Comparison of ENCODE assay signal across 18 cellular contexts in genomic region chr2:47257837-47258436, GRCh38.
DNase-seq lines count a peak whose midpoint lies in the region; ATAC-seq, FAIRE-seq and TF ChIP-seq lines count a peak whose summit lies in the region.
"Had no signal": no experiment of that assay in that cellular context is flagged by ENCODE, and none has a peak within 500 bp of the region (broad histone marks: within the 10 kb centered on the region; RNA-seq: fewer than 3 reads in every experiment).

No MANE protein-coding gene starts in this region.

- intact Hi-C loops in K562 (cut with micrococcal nuclease): no loop called here
- intact Hi-C loops in breast epithelium (cut with DNase I; ENCODE audit: low total_unique reads): no loop called here

- no peak overlapping the region for H2AK5ac ChIP-seq in trophoblast cell (ENCODE audit: low read length)

- no peak for FAIRE-seq in K562 (lab: Jason Lieb, UNC)
- FAIRE-seq: G401.6, GM12892, HTR-8/SVneo had no signal

- TF ChIP-seq EP300 in K562 (IDR thresholded peaks at IDR 0.05; ENCODE audit: low read length): no peak

- no peak overlapping the region for H3K23ac ChIP-seq in trophoblast cell (ENCODE audit: low read length)

- in situ Hi-C loops in K562 (cut with MboI): no loop called here

- H3K9ac ChIP-seq in K562 (ENCODE audit: insufficient read depth in 1 of 2, low read depth in 2 of 2, low read length in 2 of 2) (no peak overlapping the region), trophoblast cell (ENCODE audit: low read length) (no peak overlapping the region)

- H3K27me3 ChIP-seq in K562 (ENCODE audit: control insufficient read depth in 2 of 2, insufficient read depth in 2 of 2, low read length in 2 of 2): no peaks in the 10 kb centered on the region
- no peaks in the 10 kb centered on the region for H3K27me3 ChIP-seq in trophoblast cell (ENCODE audit: insufficient read depth, low read length)
- no peaks in the 10 kb centered on the region for H3K27me3 ChIP-seq in breast epithelium

- WGBS in K562 (ENCODE audit: insufficient coverage, low coverage, missing lambda C conversion rate): 17% methylated on average over 3 of the region's 3 CpGs
- WGBS in trophoblast cell (ENCODE audit: extremely low coverage, insufficient coverage, insufficient read length): no CpG with 5 or more reads among the region's 3 CpGs

- CTCF ChIA-PET in HEK293T (lab: Yijun Ruan, JAX): interaction anchor here (0.7 to 1.3 kb wide), 2 partner anchors 14 to 19 kb away, joined by 3 read pairs; no protein-coding TSS in a partner anchor
- CTCF ChIA-PET in K562 (lab: Yijun Ruan, JAX; ENCODE audit: low intra/inter-chr PET ratio): no interaction called here

- H2BK5ac ChIP-seq in trophoblast cell (ENCODE audit: low read depth, low read length, poor library complexity): no peak overlapping the region

- POLR2A ChIA-PET in HEK293T (lab: Yijun Ruan, JAX) (no interaction called here), K562 (lab: Yijun Ruan, JAX) (no interaction called here)

- no peak overlapping the region for H3K4me3 ChIP-seq in GM12865 (ENCODE audit: low read depth, low read length)
- no peak overlapping the region for H3K4me3 ChIP-seq in K562
- no peak overlapping the region for H3K4me3 ChIP-seq in trophoblast cell (ENCODE audit: low read depth, low read length)
- H3K4me3 ChIP-seq in breast epithelium: no peak overlapping the region

- no peak overlapping the region for H3K14ac ChIP-seq in trophoblast cell (ENCODE audit: low read length)

- no peaks in the 10 kb centered on the region for H4K20me1 ChIP-seq in K562 (replicated peaks; ENCODE audit: control insufficient read depth, insufficient read depth, low read length)

- H3K9me1 ChIP-seq in K562 (ENCODE audit: control insufficient read depth, insufficient read depth, low read length): no peaks in the 10 kb centered on the region

- DNase-seq in GM12865 (ENCODE audit: low read depth): peak; percentile 51
- no peak for DNase-seq in HEK293T (ENCODE audit: extremely low spot score)
- no peak for DNase-seq in K562 (ENCODE audit: extremely low read depth in 1 of 4, low spot score in 3 of 4)
- DNase-seq in trophoblast cell: no peak
- no peak for DNase-seq in breast epithelium (ENCODE audit: low spot score in 2 of 2)
- no peak for DNase-seq in germinal center (ENCODE audit: low spot score)
- no peak for DNase-seq in GM19240 (ENCODE audit: insufficient read length, low spot score)
- DNase-seq: DND-41, HFFc6, NCI-H1417 treated with DMSO at 0.1 percent for 48 hours, NCI-H2029, NCI-H2171, NCI-H748 treated with DMSO at 0.1 percent for 48 hours had no signal

- peak overlapping the region; percentile 74 for H2BK12ac ChIP-seq in trophoblast cell (ENCODE audit: low read length)

- H2BK120ac ChIP-seq in trophoblast cell (ENCODE audit: insufficient read depth, low read length, poor library complexity): no peak overlapping the region

- ATAC-seq in K562: no peak
- ATAC-seq in HG03469 (IDR thresholded peaks at IDR 0.05; ENCODE audit: unreplicated experiment): no peak

- no peak overlapping the region for H3K4ac ChIP-seq in trophoblast cell (ENCODE audit: low read depth, low read length)

- H3K4me1 ChIP-seq in K562 (replicated peaks in 1 of 2; ENCODE audit: control insufficient read depth in 2 of 2, insufficient read depth in 2 of 2, low read length in 2 of 2) (peaks cover 0 to 2% of the 10 kb centered on the region in 2 experiments; a peak in 2 of 5 replicates), trophoblast cell (ENCODE audit: control insufficient read depth in 1 of 2, insufficient read depth in 2 of 2, low read length in 2 of 2) (peaks cover 2 to 3% of the 10 kb centered on the region in 2 experiments), breast epithelium (no peaks in the 10 kb centered on the region)

- H3K9me3 ChIP-seq in K562 (replicated peaks; ENCODE audit: control insufficient read depth, insufficient read depth, low read depth, low read length) (no peaks in the 10 kb centered on the region), trophoblast cell (ENCODE audit: insufficient read depth, low read depth, low read length) (no peaks in the 10 kb centered on the region), breast epithelium (no peaks in the 10 kb centered on the region)

- no peak for TF ChIP-seq POLR2A in K562 (conservative IDR thresholded peaks at IDR 0.05)
- TF ChIP-seq POLR2A in breast epithelium (IDR thresholded peaks at IDR 0.05): no peak

- no peak overlapping the region for H3K18ac ChIP-seq in trophoblast cell (ENCODE audit: low read length)

- no peak overlapping the region for H4K91ac ChIP-seq in trophoblast cell (ENCODE audit: low read depth, low read length)

- TF ChIP-seq RAD21 in K562 (CRISPR knock-in tag; conservative IDR thresholded peaks at IDR 0.05 in 1 of 2, IDR thresholded peaks at IDR 0.05 in 1 of 2): no peak

- no peaks in the 10 kb centered on the region for H3K79me1 ChIP-seq in trophoblast cell (ENCODE audit: low read length)

- no peak overlapping the region for H4K8ac ChIP-seq in trophoblast cell (ENCODE audit: low read depth, low read length)

- H3K27ac ChIP-seq in K562 (ENCODE audit: extremely low read depth, low read depth, low read length) (no peak overlapping the region), trophoblast cell (ENCODE audit: low read depth, low read length) (no peak overlapping the region), breast epithelium (no peak overlapping the region)
- H3K27ac ChIP-seq: C4-2B had no signal

- peak overlapping the region; percentile 14; the same call in 1 of the 2 replicates for H2AFZ ChIP-seq in K562 (ENCODE audit: low read depth, low read length)
- H2AFZ ChIP-seq in trophoblast cell (ENCODE audit: insufficient read depth, low read length, poor library complexity): no peak overlapping the region

- no peak overlapping the region for H4K12ac ChIP-seq in trophoblast cell (ENCODE audit: low read depth, low read length)

- TF ChIP-seq CTCF in GM12865 (IDR thresholded peaks at IDR 0.05; ENCODE audit: insufficient read depth, low read depth, low read length, missing control alignments) (no peak), K562 (IDR thresholded peaks at IDR 0.05 in 2 of 3, conservative IDR thresholded peaks at IDR 0.05 in 1 of 3; ENCODE audit: insufficient read depth in 2 of 3, low read depth in 1 of 3, low read length in 3 of 3) (no peak), breast epithelium (IDR thresholded peaks at IDR 0.05) (no peak)

- no TSS peak for BruUV-seq in K562 (replicated peaks; lab: Mats Ljungman, UMichigan)

- no peak overlapping the region for H3K4me2 ChIP-seq in K562 (ENCODE audit: insufficient read depth, low read length)
- H3K4me2 ChIP-seq in trophoblast cell (ENCODE audit: low read length): no peak overlapping the region

- H3K36me3 ChIP-seq in K562 (ENCODE audit: control insufficient read depth, insufficient read depth, low read length) (no peaks in the 10 kb centered on the region), trophoblast cell (ENCODE audit: control insufficient read depth in 1 of 2, insufficient read depth in 2 of 2, low read length in 2 of 2) (no peaks in the 10 kb centered on the region), breast epithelium (no peaks in the 10 kb centered on the region)

- H3K79me2 ChIP-seq in K562 (ENCODE audit: control insufficient read depth, insufficient read depth, low read length) (no peaks in the 10 kb centered on the region), trophoblast cell (ENCODE audit: control insufficient read depth, insufficient read depth, low read length, poor library complexity) (no peaks in the 10 kb centered on the region)

TF ChIP-seq in HEK293T, 16 proteins besides CTCF, POLR2A, EP300 and RAD21:
- TF ChIP-seq, protein P1, sequence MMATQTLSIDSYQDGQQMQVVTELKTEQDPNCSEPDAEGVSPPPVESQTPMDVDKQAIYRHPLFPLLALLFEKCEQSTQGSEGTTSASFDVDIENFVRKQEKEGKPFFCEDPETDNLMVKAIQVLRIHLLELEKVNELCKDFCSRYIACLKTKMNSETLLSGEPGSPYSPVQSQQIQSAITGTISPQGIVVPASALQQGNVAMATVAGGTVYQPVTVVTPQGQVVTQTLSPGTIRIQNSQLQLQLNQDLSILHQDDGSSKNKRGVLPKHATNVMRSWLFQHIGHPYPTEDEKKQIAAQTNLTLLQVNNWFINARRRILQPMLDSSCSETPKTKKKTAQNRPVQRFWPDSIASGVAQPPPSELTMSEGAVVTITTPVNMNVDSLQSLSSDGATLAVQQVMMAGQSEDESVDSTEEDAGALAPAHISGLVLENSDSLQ (IDR thresholded peaks at IDR 0.05): peak; percentile 60
- no peak for TF ChIP-seq HDGF (IDR thresholded peaks at IDR 0.05; ENCODE audit: borderline replicate concordance)

TF ChIP-seq in K562, 482 proteins besides CTCF, POLR2A, EP300 and RAD21:
- no peak for TF ChIP-seq ZNF324 (CRISPR knock-in tag; IDR thresholded peaks at IDR 0.05)
- TF ChIP-seq, protein P2, sequence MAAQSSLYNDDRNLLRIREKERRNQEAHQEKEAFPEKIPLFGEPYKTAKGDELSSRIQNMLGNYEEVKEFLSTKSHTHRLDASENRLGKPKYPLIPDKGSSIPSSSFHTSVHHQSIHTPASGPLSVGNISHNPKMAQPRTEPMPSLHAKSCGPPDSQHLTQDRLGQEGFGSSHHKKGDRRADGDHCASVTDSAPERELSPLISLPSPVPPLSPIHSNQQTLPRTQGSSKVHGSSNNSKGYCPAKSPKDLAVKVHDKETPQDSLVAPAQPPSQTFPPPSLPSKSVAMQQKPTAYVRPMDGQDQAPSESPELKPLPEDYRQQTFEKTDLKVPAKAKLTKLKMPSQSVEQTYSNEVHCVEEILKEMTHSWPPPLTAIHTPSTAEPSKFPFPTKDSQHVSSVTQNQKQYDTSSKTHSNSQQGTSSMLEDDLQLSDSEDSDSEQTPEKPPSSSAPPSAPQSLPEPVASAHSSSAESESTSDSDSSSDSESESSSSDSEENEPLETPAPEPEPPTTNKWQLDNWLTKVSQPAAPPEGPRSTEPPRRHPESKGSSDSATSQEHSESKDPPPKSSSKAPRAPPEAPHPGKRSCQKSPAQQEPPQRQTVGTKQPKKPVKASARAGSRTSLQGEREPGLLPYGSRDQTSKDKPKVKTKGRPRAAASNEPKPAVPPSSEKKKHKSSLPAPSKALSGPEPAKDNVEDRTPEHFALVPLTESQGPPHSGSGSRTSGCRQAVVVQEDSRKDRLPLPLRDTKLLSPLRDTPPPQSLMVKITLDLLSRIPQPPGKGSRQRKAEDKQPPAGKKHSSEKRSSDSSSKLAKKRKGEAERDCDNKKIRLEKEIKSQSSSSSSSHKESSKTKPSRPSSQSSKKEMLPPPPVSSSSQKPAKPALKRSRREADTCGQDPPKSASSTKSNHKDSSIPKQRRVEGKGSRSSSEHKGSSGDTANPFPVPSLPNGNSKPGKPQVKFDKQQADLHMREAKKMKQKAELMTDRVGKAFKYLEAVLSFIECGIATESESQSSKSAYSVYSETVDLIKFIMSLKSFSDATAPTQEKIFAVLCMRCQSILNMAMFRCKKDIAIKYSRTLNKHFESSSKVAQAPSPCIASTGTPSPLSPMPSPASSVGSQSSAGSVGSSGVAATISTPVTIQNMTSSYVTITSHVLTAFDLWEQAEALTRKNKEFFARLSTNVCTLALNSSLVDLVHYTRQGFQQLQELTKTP (IDR thresholded peaks at IDR 0.05; ENCODE audit: low read depth in 1 of 2, partially characterized antibody in 2 of 2): peak in 1 of 2 experiments; percentile 21
- no peak for TF ChIP-seq HEY1 (CRISPR knock-in tag; IDR thresholded peaks at IDR 0.05; ENCODE audit: borderline replicate concordance)
- TF ChIP-seq RB1 (IDR thresholded peaks at IDR 0.05; ENCODE audit: low read depth): no peak
